Comparison of ENCODE assay signal across 28 cellular contexts in genomic region chr7:8112685-8113084, GRCh38.
"Had no signal": no experiment of that assay in that cellular context is flagged by ENCODE, and none has a peak within 500 bp of the region (broad histone marks: within the 10 kb centered on the region; RNA-seq: fewer than 3 reads in every experiment).

No MANE protein-coding gene starts in this region.

- ATAC-seq: lower lobe of right lung; naive thymus-derived CD4-positive, alpha-beta T cell; sciatic nerve; stimulated activated effector memory CD8-positive, alpha-beta T cell treated with anti-CD3 and anti-CD28 coated beads, Interleukin-12 subunit alpha, Interleukin-12 subunit beta, amount 100 ng/mL, for 72 hours; stimulated activated naive CD8-positive, alpha-beta T cell treated with anti-CD3 and anti-CD28 coated beads, Interleukin-15, Interleukin-2, amounts not matched to agents 100 U/mL and 50 U/mL, for 24 hours had no signal

- H3K27me3 ChIP-seq: pancreas, stomach, testis, thyroid gland, transverse colon, upper lobe of left lung, uterus had no signal

- H3K4me3 Mint-ChIP-seq: immature natural killer cell; natural killer cell treated with Interleukin-12 subunit alpha and Interleukin-12 subunit beta and Interleukin-15 and Interleukin-18, amount 100 ng/mL, for 72 hours; stimulated activated effector memory CD8-positive, alpha-beta T cell treated with anti-CD3 and anti-CD28 coated beads, Interleukin-12 subunit alpha, Interleukin-12 subunit beta, amount 100 ng/mL, for 72 hours had no signal

- FAIRE-seq: islet of Langerhans, kidney, pancreas had no signal

- H3K27me3 Mint-ChIP-seq: naive thymus-derived CD4-positive, alpha-beta T cell; natural killer cell treated with Interleukin-12 subunit alpha and Interleukin-12 subunit beta and Interleukin-15 and Interleukin-18, amount 100 ng/mL, for 72 hours had no signal

- H3K27ac ChIP-seq: lower lobe of right lung, pancreas, prostate gland, skin epidermis, stomach, testis, thyroid gland, transverse colon, upper lobe of left lung, uterus had no signal

- H3K9me3 ChIP-seq: lower lobe of right lung, mucosa of descending colon, pancreas, prostate gland, stomach, testis, thyroid gland, transverse colon, upper lobe of left lung, uterus had no signal

- H3K36me3 ChIP-seq: lower lobe of right lung, pancreas, prostate gland, thyroid gland, uterus had no signal

- H3K27ac Mint-ChIP-seq: immature natural killer cell had no signal

- H3K4me3 ChIP-seq: lower lobe of right lung, mucosa of descending colon, pancreas, prostate gland, skin epidermis, stomach, testis, thyroid gland, transverse colon, upper lobe of left lung, uterus had no signal

- H3K9me3 Mint-ChIP-seq: immature natural killer cell had no signal

- H3K4me1 ChIP-seq: lower lobe of right lung, pancreas, prostate gland, stomach, testis, thyroid gland, transverse colon, upper lobe of left lung, uterus had no signal

- DNase-seq: head of caudate nucleus; hippocampal formation; immature natural killer cell; kidney; lower lobe of right lung; mammary epithelial cell; midbrain; mucosa of descending colon; naive thymus-derived CD4-positive, alpha-beta T cell; nucleus accumbens; pancreas; retina; stimulated activated CD4-positive, alpha-beta T cell treated with anti-CD3 and anti-CD28 coated beads, Interleukin-12 subunit alpha, Interleukin-12 subunit beta, amount 100 ng/mL, for 4 hours; stimulated activated CD4-positive, alpha-beta T cell treated with anti-CD3 and anti-CD28 coated beads, Interleukin-15, amount 100 ng/mL, for 24 hours; stimulated activated CD4-positive, alpha-beta T cell treated with anti-CD3 and anti-CD28 coated beads, Interleukin-4, amount 100 ng/mL, for 24 hours; stimulated activated naive CD8-positive, alpha-beta T cell treated with anti-CD3 and anti-CD28 coated beads, Interleukin-15, Interleukin-2, amounts not matched to agents 100 U/mL and 50 U/mL, for 24 hours; stomach; testis; thyroid gland; transverse colon; upper lobe of left lung; uterus had no signal
